ENCODE assay signal across 8 cellular contexts in the genomic region with DNA sequence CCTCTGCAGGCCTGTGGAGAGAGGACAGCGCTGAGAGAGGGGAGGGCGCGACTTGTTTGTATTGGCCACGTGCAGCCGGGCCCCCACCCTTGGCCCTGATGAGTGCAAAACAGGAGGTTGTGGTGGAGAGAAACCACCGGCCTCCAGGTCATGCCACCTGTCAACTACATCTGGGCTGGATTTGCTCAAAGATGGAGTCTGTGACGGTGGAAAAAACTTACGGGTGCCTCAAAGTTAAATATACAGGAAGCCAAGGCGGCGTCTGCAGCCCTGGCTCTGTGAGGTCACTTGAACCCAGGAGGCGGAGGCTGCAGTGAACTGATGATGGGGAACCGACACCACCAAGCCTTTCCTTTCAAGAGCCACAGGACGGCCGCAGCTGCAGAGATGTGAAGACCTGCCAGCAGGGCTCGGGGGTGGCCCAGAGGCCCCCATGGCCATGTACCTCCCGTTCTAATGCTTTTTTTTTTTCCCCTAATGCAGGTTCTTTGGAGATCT. TPM values are rescaled to one million over a fixed set of nuclear protein-coding genes. Genes with fewer than 3 reads are reported as not detected.
DNase-seq lines count a peak whose midpoint lies in the region; ATAC-seq, FAIRE-seq and TF ChIP-seq lines count a peak whose summit lies in the region.

No MANE protein-coding gene starts in this region.

- no peak overlapping the region for H3K4me3 Mint-ChIP-seq in neural progenitor cell

- no peaks in the 10 kb centered on the region for H3K9me3 Mint-ChIP-seq in neural progenitor cell

- no peak overlapping the region for H3K27ac ChIP-seq in neural progenitor cell

- no peaks in the 10 kb centered on the region for H4K20me1 ChIP-seq in neural progenitor cell (ENCODE audit: low read depth)

- H3K36me3 ChIP-seq in neural progenitor cell, result no peaks in the 10 kb centered on the region

- H3F3A ChIP-seq in neural progenitor cell (ENCODE audit: low read depth), result peaks cover 8% of the 10 kb centered on the region

- TF ChIP-seq CTCF in neural progenitor cell (IDR thresholded peaks at IDR 0.05), result no peak

- H3K27ac Mint-ChIP-seq in neural progenitor cell, result no peak overlapping the region

- peaks cover 10% of the 10 kb centered on the region for H3K4me1 ChIP-seq in neural progenitor cell

- H3K79me2 ChIP-seq in neural progenitor cell (ENCODE audit: low read depth), result no peaks in the 10 kb centered on the region

- H3K27me3 ChIP-seq in neural progenitor cell, result no peaks in the 10 kb centered on the region

- DNase-seq in activated T-cell treated with anti-CD3 and anti-CD28 coated beads, Interleukin-2, amount 50 U/mL, for 1 hour, result peak; percentile 49
- DNase-seq in stimulated activated CD8-positive, alpha-beta memory T cell treated with anti-CD3 and anti-CD28 coated beads, Interleukin-7, amount 100 ng/mL, for 4 hours (ENCODE audit: low read depth in 2 of 2), result peak; percentile 3 to 16
- DNase-seq in neural progenitor cell (ENCODE audit: low spot score), result no peak
- no peak for DNase-seq in foreskin melanocyte
- no peak for DNase-seq in HTR-8/SVneo (ENCODE audit: insufficient read length, low spot score)
- DNase-seq in NCI-H187 treated with DMSO at 0.1 percent for 48 hours (lab: John Stamatoyannopoulos, UW), result no peak

- peak; percentile 80 for ATAC-seq in GM19438 (IDR thresholded peaks at IDR 0.05; ENCODE audit: low read depth, unreplicated experiment)
- peak; percentile 65 for ATAC-seq in HG03280 (IDR thresholded peaks at IDR 0.05; ENCODE audit: unreplicated experiment)

- H3K4me3 ChIP-seq in neural progenitor cell, result no peak overlapping the region

- no peak overlapping the region for H3K9ac ChIP-seq in neural progenitor cell

- peaks cover 17% of the 10 kb centered on the region for H3K4me1 Mint-ChIP-seq in neural progenitor cell

- H3K27me3 Mint-ChIP-seq in neural progenitor cell (ENCODE audit: insufficient read depth, low read depth), result peaks cover 24% of the 10 kb centered on the region

- H2AFZ ChIP-seq in neural progenitor cell (replicated peaks), result no peak overlapping the region

- no peak overlapping the region for H3K4me2 ChIP-seq in neural progenitor cell

- H3K36me3 Mint-ChIP-seq in neural progenitor cell, result no peaks in the 10 kb centered on the region

- no peaks in the 10 kb centered on the region for H3K9me3 ChIP-seq in neural progenitor cell (ENCODE audit: low read depth)

- no peak for FAIRE-seq in HTR-8/SVneo (lab: Jason Lieb, UNC)

RNA-seq across cellular contexts. Expression of a gene that starts 15.6 kb away (rescaled TPM):
- total RNA-seq in neural progenitor cell (ENCODE audit: low replicate concordance), result 1.1 TPM in 1 of 2 replicates, not detected in the other

RNA-seq across cellular contexts. Expression of a gene that starts 46.5 kb away (rescaled TPM):
- 47.9 and 51.9 TPM in 2 replicates for total RNA-seq in neural progenitor cell (ENCODE audit: low replicate concordance)

Comparison
In these comparisons a context has a peak if more than half of its experiments do, and no peak if none do; other contexts are left out.
1. DNase-seq: peak in activated T-cell treated with anti-CD3 and anti-CD28 coated beads, Interleukin-2, amount 50 U/mL, for 1 hour (single experiment) and stimulated activated CD8-positive, alpha-beta memory T cell treated with anti-CD3 and anti-CD28 coated beads, Interleukin-7, amount 100 ng/mL, for 4 hours (2 of 2); none in neural progenitor cell (single experiment), foreskin melanocyte (single experiment), HTR-8/SVneo (single experiment) and NCI-H187 treated with DMSO at 0.1 percent for 48 hours (single experiment).